9 cellular contexts compared by ENCODE assay signal in the genomic region with DNA sequence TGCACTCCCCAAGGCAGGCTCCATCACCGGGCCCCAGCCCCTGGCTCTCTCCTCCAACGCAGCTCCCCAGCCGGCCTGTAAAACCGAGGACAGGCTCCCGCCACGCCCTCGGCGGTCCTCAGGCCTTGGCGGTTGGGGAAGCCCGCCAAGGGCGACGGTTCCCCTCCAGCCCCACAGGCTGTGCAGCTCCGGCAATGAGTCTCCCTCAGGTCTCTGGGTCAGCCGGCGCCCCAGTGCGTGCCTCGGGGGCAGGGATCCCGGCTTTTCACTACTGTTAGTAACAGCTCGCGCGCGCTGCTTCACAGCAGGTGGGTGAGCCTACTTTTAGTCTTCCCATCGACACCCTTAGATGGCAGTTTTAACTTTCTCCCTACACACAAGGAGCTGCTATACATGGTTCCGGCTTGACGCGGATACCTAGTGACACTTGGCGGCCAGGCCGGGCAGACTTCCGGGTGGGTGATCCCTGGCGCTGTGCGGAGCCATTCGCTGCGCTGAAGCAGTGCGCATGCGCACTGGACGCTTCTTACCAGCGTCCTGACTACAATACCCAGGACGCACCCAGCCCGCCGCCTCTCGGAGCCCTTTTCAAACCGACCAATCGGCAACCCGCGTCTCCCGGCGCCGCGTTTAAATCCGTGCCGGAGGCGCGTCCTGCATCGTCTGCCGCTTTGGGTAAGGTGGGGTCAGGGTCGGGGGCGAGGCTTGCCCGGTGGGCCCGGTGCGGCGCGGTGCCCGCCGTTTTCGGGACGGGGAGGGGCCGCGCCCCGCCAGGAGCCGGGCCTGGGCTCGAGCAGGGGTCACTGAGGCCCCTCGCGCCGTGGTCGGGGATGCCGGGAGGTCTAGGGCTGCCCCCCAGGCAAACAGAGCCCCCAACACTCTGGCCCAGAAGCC. TPM values are rescaled to one million over a fixed set of nuclear protein-coding genes. Genes with fewer than 3 reads are reported as not detected.
DNase-seq lines count a peak whose midpoint lies in the region; ATAC-seq, FAIRE-seq and TF ChIP-seq lines count a peak whose summit lies in the region.
"Had no signal": no experiment of that assay in that cellular context is flagged by ENCODE, and none has a peak within 500 bp of the region (broad histone marks: within the 10 kb centered on the region; RNA-seq: fewer than 3 reads in every experiment).

A gene with protein sequence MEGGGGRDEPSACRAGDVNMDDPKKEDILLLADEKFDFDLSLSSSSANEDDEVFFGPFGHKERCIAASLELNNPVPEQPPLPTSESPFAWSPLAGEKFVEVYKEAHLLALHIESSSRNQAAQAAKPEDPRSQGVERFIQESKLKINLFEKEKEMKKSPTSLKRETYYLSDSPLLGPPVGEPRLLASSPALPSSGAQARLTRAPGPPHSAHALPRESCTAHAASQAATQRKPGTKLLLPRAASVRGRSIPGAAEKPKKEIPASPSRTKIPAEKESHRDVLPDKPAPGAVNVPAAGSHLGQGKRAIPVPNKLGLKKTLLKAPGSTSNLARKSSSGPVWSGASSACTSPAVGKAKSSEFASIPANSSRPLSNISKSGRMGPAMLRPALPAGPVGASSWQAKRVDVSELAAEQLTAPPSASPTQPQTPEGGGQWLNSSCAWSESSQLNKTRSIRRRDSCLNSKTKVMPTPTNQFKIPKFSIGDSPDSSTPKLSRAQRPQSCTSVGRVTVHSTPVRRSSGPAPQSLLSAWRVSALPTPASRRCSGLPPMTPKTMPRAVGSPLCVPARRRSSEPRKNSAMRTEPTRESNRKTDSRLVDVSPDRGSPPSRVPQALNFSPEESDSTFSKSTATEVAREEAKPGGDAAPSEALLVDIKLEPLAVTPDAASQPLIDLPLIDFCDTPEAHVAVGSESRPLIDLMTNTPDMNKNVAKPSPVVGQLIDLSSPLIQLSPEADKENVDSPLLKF (plus strand): TSS at position 614 of the 894 bp plus-strand sequence. CDS start 531 bp downstream, outside the sequence.

- H3K4me3 ChIP-seq in AG10803 (ENCODE audit: low read length) (peak within 1 kb of the TSS; percentile 69), keratinocyte (ENCODE audit: control insufficient read depth in 2 of 3, extremely low read depth in 1 of 3, insufficient read depth in 2 of 3, low read depth in 1 of 3, low read length in 3 of 3) (peak within 1 kb of the TSS; percentile 54 to 91 (median 80))

- TF ChIP-seq CTCF in AG10803 (conservative IDR thresholded peaks at IDR 0.05; ENCODE audit: low read length) (no peak; the same call in 1 of the 2 replicates), keratinocyte (optimal IDR thresholded peaks at IDR 0.05 in 1 of 3, IDR thresholded peaks at IDR 0.05 in 1 of 3, conservative IDR thresholded peaks at IDR 0.05 in 1 of 3; ENCODE audit: extremely low read depth in 1 of 3, insufficient read depth in 2 of 3, low read length in 3 of 3) (peak in 1 of 3 experiments; percentile 57)

- H2AFZ ChIP-seq in keratinocyte (ENCODE audit: control insufficient read depth, low read length): peak within 1 kb of the TSS; percentile 97

- H3K79me2 ChIP-seq in keratinocyte (ENCODE audit: control insufficient read depth, insufficient read depth, low read length): peaks cover 26% of the 10 kb centered on the region

- peak; percentile 83 for FAIRE-seq in keratinocyte (lab: Jason Lieb, UNC)
- FAIRE-seq: islet of Langerhans had no signal

- dilution Hi-C loops in keratinocyte (cut with MboI; ENCODE audit: extremely low pct_ligation_motif_present, low sequenced_read_pairs): no loop called here

- peak within 1 kb of the TSS; percentile 84 for H3K9ac ChIP-seq in keratinocyte (ENCODE audit: control insufficient read depth, extremely low read depth, insufficient read depth, low read length)

- ATAC-seq in GM19035 (IDR thresholded peaks at IDR 0.05; ENCODE audit: unreplicated experiment) (peak; percentile 92), HG03354 (IDR thresholded peaks at IDR 0.05; ENCODE audit: poor library complexity, severe bottlenecking, unreplicated experiment) (peak; percentile 95)

- no peaks in the 10 kb centered on the region for H3K9me1 ChIP-seq in keratinocyte (ENCODE audit: control insufficient read depth, extremely low read depth, insufficient read depth, low read length)

- H3K9me3 ChIP-seq in keratinocyte (ENCODE audit: control insufficient read depth, low read depth, low read length): no peaks in the 10 kb centered on the region

- peaks cover 13% of the 10 kb centered on the region for H3K4me1 ChIP-seq in keratinocyte (ENCODE audit: control insufficient read depth, extremely low read depth, insufficient read depth, low read length)

- no peaks in the 10 kb centered on the region for H3K27me3 ChIP-seq in keratinocyte (ENCODE audit: control insufficient read depth, extremely low read depth, insufficient read depth, low read length)

- H3K4me2 ChIP-seq in keratinocyte (ENCODE audit: control insufficient read depth, extremely low read depth, insufficient read depth, low read depth, low read length): peak within 1 kb of the TSS; percentile 98

- peaks cover 8 to 27% of the 10 kb centered on the region in 2 experiments for H3K36me3 ChIP-seq in keratinocyte (ENCODE audit: control insufficient read depth in 2 of 2, extremely low read depth in 1 of 2, insufficient read depth in 2 of 2, low read length in 2 of 2)

- peak within 1 kb of the TSS; percentile 78 for H3K27ac ChIP-seq in keratinocyte (ENCODE audit: control insufficient read depth, insufficient read depth, low read length)

- H4K20me1 ChIP-seq in keratinocyte (ENCODE audit: control insufficient read depth, extremely low read depth, insufficient read depth, low read length): no peaks in the 10 kb centered on the region

- DNase-seq in AG10803 (ENCODE audit: low read depth): peak; percentile 96
- peak; percentile 91 for DNase-seq in NCI-H446 treated with DMSO at 0.1 percent for 48 hours (lab: John Stamatoyannopoulos, UW)
- DNase-seq in activated CD4-positive, CD25-positive, alpha-beta regulatory T cell treated with anti-CD3 and anti-CD28 coated beads, Interleukin-2, amount 50 U/mL, for 72 hours: peak; percentile 95
- peak; percentile 82 to 90 for DNase-seq in cerebellar nuclear complex (lab: John Stamatoyannopoulos, UW)
- DNase-seq in keratinocyte (ENCODE audit: low read depth, low spot score): peak; percentile 81
- peak; percentile 93 to 94 for DNase-seq in stimulated activated CD4-positive, alpha-beta T cell treated with anti-CD3 and anti-CD28 coated beads, Interleukin-15, amount 100 ng/mL, for 1 hour (ENCODE audit: low read depth in 1 of 2, low spot score in 1 of 2)

RNA-seq across cellular contexts. Expression of the gene that starts here (rescaled TPM):
- polyA plus RNA-seq in keratinocyte: 0.61 to 6.3 TPM (median 4.7 TPM) in 3 replicates
- polyA plus RNA-seq in keratinocyte (2011; ENCODE audit: low read depth): not detected
- polyA plus RNA-seq in keratinocyte (2011; cell fraction: cytosol; rRNA removed): 0.97 and 1.1 TPM in 2 replicates
- 3.2 and 4.0 TPM in 2 replicates for polyA plus RNA-seq in keratinocyte (2011; cell fraction: nucleus; rRNA removed)
- polyA plus RNA-seq in keratinocyte (2012; ENCODE audit: low replicate concordance): 0.10 and 6.2 TPM in 2 replicates
- 0.73 to 2.4 TPM (median 2.2 TPM) in 3 replicates for polyA minus RNA-seq in keratinocyte
- 5.9 TPM for polyA minus RNA-seq in keratinocyte (2011; cell fraction: cytosol; rRNA and poly(A)+ RNA removed)
- 1.2 and 1.4 TPM in 2 replicates for polyA minus RNA-seq in keratinocyte (2011; cell fraction: nucleus; rRNA and poly(A)+ RNA removed)

Comparison
In these comparisons a context has a peak if more than half of its experiments do, and no peak if none do; other contexts are left out.
1. Peak in every context shown above with its lines: DNase-seq, ATAC-seq, H3K4me3 ChIP-seq and H3K27ac ChIP-seq.